ENCODE assay signal across 9 cellular contexts in the genomic region with DNA sequence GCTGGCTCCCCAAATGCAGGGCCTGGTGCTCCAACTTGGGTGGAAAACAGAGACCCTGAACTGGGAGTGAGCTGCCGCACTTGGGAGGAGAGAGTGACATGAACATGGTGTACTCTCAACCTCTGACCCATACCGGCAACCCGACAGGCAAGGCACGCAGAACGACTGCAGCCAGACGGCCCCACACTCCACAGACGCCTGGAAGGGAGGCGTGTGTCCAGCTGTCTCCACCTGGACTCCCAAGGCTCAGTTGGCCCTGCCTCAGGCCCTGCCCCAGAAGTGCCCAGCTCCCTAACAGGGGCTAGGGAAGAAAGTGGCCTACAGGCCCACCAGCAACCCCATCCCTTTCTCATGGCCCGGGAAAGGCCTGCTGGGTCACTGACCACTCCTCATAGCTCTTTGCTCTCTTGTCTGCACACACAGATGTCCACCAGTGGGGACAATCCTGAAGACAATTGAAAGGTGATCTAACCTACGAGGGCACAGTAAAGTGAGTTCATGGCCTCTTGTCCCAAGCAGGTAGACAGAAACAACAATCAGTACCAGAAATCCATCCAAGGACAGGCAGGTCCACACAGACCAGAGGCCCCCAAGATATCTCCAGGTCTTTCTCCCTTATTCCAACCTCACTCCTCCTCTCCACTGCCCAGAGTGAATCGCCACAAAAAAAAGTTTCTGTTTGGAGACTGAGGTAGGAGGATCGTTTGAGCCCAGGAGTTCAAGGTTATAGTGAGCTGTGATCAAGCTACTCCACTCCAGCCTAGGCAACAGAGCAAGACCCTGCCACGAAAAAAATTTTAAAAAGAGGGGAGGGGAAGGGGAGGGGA. TPM values are rescaled to one million over a fixed set of nuclear protein-coding genes. Genes with fewer than 3 reads are reported as not detected.
DNase-seq lines count a peak whose midpoint lies in the region; ATAC-seq and TF ChIP-seq lines count a peak whose summit lies in the region.
"Had no signal": no experiment of that assay in that cellular context is flagged by ENCODE, and none has a peak within 500 bp of the region (broad histone marks: within the 10 kb centered on the region; RNA-seq: fewer than 3 reads in every experiment).

No MANE protein-coding gene starts in this region.

- no peaks in the 10 kb centered on the region for H3K9me3 Mint-ChIP-seq in MCF 10A (ENCODE audit: unreplicated experiment)
- H3K9me3 Mint-ChIP-seq in natural killer cell: no peaks in the 10 kb centered on the region

- BruUV-seq in MCF 10A (replicated peaks; lab: Mats Ljungman, UMichigan): no TSS peak

- TF ChIP-seq POLR2A in breast epithelium (IDR thresholded peaks at IDR 0.05): no peak
- TF ChIP-seq POLR2A in vagina (IDR thresholded peaks at IDR 0.05): no peak

- POLR2A ChIA-PET in MCF 10A (lab: Yijun Ruan, JAX): interaction anchor here (1.3 to 1.7 kb wide), 2 partner anchors 27 to 50 kb away, joined by 4 to 6 read pairs; a partner anchor contains a TSS

- H3K4me1 Mint-ChIP-seq in MCF 10A (ENCODE audit: insufficient read depth, unreplicated experiment): peaks cover 29% of the 10 kb centered on the region
- peaks cover 61 to 64% of the 10 kb centered on the region in 2 donors for H3K4me1 Mint-ChIP-seq in natural killer cell

- CTCF ChIA-PET in MCF 10A (lab: Yijun Ruan, JAX): interaction anchor here (1.5 to 1.6 kb wide), 2 partner anchors 12 to 23 kb away, joined by 3 to 7 read pairs; no protein-coding TSS in a partner anchor

- H3K36me3 ChIP-seq in breast epithelium (no peaks in the 10 kb centered on the region), duodenal mucosa (ENCODE audit: control insufficient read depth in 1 of 2, insufficient read depth in 2 of 2, low read length in 2 of 2) (no peaks in the 10 kb centered on the region), vagina (no peaks in the 10 kb centered on the region)
- H3K36me3 ChIP-seq: prostate gland had no signal

- H3K4me3 ChIP-seq in breast epithelium (no peak overlapping the region), duodenal mucosa (ENCODE audit: low read depth in 1 of 2, low read length in 2 of 2) (no peak overlapping the region), vagina (no peak overlapping the region)
- H3K4me3 ChIP-seq: prostate gland had no signal

- no peak for TF ChIP-seq CTCF in breast epithelium (IDR thresholded peaks at IDR 0.05)
- TF ChIP-seq CTCF in MCF 10A (IDR thresholded peaks at IDR 0.05; ENCODE audit: unreplicated experiment): no peak
- TF ChIP-seq CTCF in natural killer cell (IDR thresholded peaks at IDR 0.05): no peak
- TF ChIP-seq CTCF in vagina (IDR thresholded peaks at IDR 0.05): no peak
- TF ChIP-seq CTCF in foreskin keratinocyte (conservative IDR thresholded peaks at IDR 0.05): no peak

- H3K4me1 ChIP-seq in breast epithelium: peaks cover 24 to 31% of the 10 kb centered on the region in 2 donors
- peaks cover 41 to 77% of the 10 kb centered on the region in 2 donors for H3K4me1 ChIP-seq in duodenal mucosa (ENCODE audit: control insufficient read depth in 1 of 2, insufficient read depth in 2 of 2, low read length in 2 of 2)
- H3K4me1 ChIP-seq in vagina: peaks cover 74% of the 10 kb centered on the region
- H3K4me1 ChIP-seq in foreskin keratinocyte: peaks cover 23% of the 10 kb centered on the region

- no peaks in the 10 kb centered on the region for H3K27me3 Mint-ChIP-seq in MCF 10A (ENCODE audit: insufficient read depth, unreplicated experiment)
- H3K27me3 Mint-ChIP-seq in natural killer cell (ENCODE audit: low read depth in 2 of 2): no peaks in the 10 kb centered on the region

- DNase-seq in breast epithelium (ENCODE audit: low spot score in 2 of 2) (no peak), MCF 10A (ENCODE audit: unreplicated experiment) (no peak), natural killer cell (no peak), vagina (ENCODE audit: extremely low spot score in 2 of 2) (no peak), NCI-H1417 (lab: John Stamatoyannopoulos, UW) (no peak), GM19240 (ENCODE audit: insufficient read length, low spot score) (no peak), foreskin keratinocyte (no peak)

- H3K9ac ChIP-seq in duodenal mucosa (ENCODE audit: low read depth in 1 of 2, low read length in 2 of 2): peak overlapping the region in 1 of 2 donors; percentile 12

- H3K9me3 ChIP-seq in breast epithelium (no peaks in the 10 kb centered on the region), duodenal mucosa (ENCODE audit: control insufficient read depth in 1 of 2, low read length in 2 of 2) (no peaks in the 10 kb centered on the region), vagina (no peaks in the 10 kb centered on the region)
- H3K9me3 ChIP-seq: prostate gland had no signal

- H3K27ac ChIP-seq in breast epithelium (peak overlapping the region; percentile 50 to 62), duodenal mucosa (ENCODE audit: low read depth, low read length) (peak overlapping the region; percentile 13), vagina (peak overlapping the region; percentile 48), foreskin keratinocyte (no peak overlapping the region)

- intact Hi-C loops in breast epithelium (cut with DNase I; ENCODE audit: low total_unique reads) (no loop called here), MCF 10A (cut with micrococcal nuclease) (no loop called here), natural killer cell (cut with micrococcal nuclease) (no loop called here), vagina (cut with DNase I) (no loop called here)

- H3K4me3 Mint-ChIP-seq in MCF 10A (ENCODE audit: unreplicated experiment): no peak overlapping the region
- peak overlapping the region; percentile 21 for H3K4me3 Mint-ChIP-seq in natural killer cell

- no peak overlapping the region for H3K27ac Mint-ChIP-seq in MCF 10A (ENCODE audit: low read depth, unreplicated experiment)
- H3K27ac Mint-ChIP-seq in natural killer cell: peak overlapping the region; percentile 92 to 93

- H3K36me3 Mint-ChIP-seq in MCF 10A (ENCODE audit: insufficient read depth, unreplicated experiment) (no peaks in the 10 kb centered on the region), natural killer cell (no peaks in the 10 kb centered on the region)

- H3K27me3 ChIP-seq in breast epithelium (no peaks in the 10 kb centered on the region), duodenal mucosa (ENCODE audit: control insufficient read depth in 1 of 2, insufficient read depth in 2 of 2, low read length in 2 of 2) (no peaks in the 10 kb centered on the region), vagina (no peaks in the 10 kb centered on the region), foreskin keratinocyte (no peaks in the 10 kb centered on the region)

- no peak for ATAC-seq in natural killer cell
- ATAC-seq in foreskin keratinocyte: no peak

RNA-seq across cellular contexts. Expression of a gene that starts 28.2 kb away (rescaled TPM):
- total RNA-seq in breast epithelium (10 to 100 TPM; 13.0 to 22.3 (median 15.7) TPM), MCF 10A (2022) (20.8 and 22.4 TPM in 2 replicates), natural killer cell (10 to 100 TPM; 61.1 to 64.3 (median 63.8) TPM), vagina (25.3 TPM), foreskin keratinocyte (13.0 and 13.4 TPM in 2 replicates)
- 6.8 and 8.1 TPM in 2 replicates for polyA plus RNA-seq in foreskin keratinocyte

RNA-seq across cellular contexts. Expression of a gene that starts 49.7 kb away (rescaled TPM):
- total RNA-seq in breast epithelium (100 to 1,000 TPM; 214 to 336 (median 294) TPM), MCF 10A (2022) (142 and 154 TPM in 2 replicates), natural killer cell (100 to 1,000 TPM; 149 to 179 (median 162) TPM), vagina (376 TPM), foreskin keratinocyte (240 and 245 TPM in 2 replicates)
- 342 and 349 TPM in 2 replicates for polyA plus RNA-seq in foreskin keratinocyte

RNA-seq across cellular contexts. Expression of a gene that starts 55.7 kb away (rescaled TPM):
- total RNA-seq in breast epithelium: 10 to 100 TPM in 2 of 3 donors, 1 to 10 TPM in 1; 7.4 to 42.9 (median 40.2) TPM
- 6.8 and 7.7 TPM in 2 replicates for total RNA-seq in MCF 10A (2022)
- 10 to 100 TPM; 39.7 to 53.6 (median 40.1) TPM for total RNA-seq in natural killer cell
- total RNA-seq in vagina: 57.5 TPM
- 16.5 and 19.9 TPM in 2 replicates for total RNA-seq in foreskin keratinocyte
- polyA plus RNA-seq in foreskin keratinocyte: 22.1 and 23.2 TPM in 2 replicates
